Comparison of ENCODE assay signal across 7 cellular contexts in the genomic region with DNA sequence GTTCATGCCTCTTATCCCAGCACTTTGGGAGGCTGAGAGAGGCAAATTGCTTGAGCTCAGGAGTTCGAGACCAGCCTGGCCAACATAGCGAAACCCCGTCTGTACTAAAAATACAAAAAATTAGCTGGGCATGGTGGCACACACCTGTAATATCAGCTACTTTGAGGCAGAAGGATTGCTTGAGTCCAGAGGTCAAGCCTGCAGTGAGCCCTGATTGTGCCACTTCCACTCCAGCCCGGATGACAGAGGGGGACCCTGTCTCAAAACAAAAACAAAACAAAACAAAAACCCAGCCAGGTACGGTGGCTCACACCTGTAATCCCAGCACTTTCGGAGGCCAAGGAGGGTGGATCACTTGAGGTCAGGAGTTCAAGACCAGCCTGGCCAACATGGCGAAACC. TPM values are rescaled to one million over a fixed set of nuclear protein-coding genes. Genes with fewer than 3 reads are reported as not detected.
DNase-seq lines count a peak whose midpoint lies in the region; ATAC-seq and TF ChIP-seq lines count a peak whose summit lies in the region.
"Not testable (repeated sequence)": the region's sequence is repeated elsewhere in the genome, so short reads cannot be mapped to it uniquely, and the experiment has no call there.

No MANE protein-coding gene starts in this region.

- H2AFZ ChIP-seq in ACC112 (ENCODE audit: low read length, unreplicated experiment), result not testable (repeated sequence)

- H3K27me3 ChIP-seq in ACC112 (ENCODE audit: insufficient read depth, low read length); left ventricle myocardium inferior (ENCODE audit: low read depth); left lung; muscle layer of duodenum (ENCODE audit: low read depth, low read length); subcutaneous abdominal adipose tissue (ENCODE audit: control insufficient read depth in 5 of 5, insufficient read depth in 4 of 5, low read length in 5 of 5): not testable (repeated sequence)

- not testable (repeated sequence) for TF ChIP-seq CTCF in coronary artery (IDR thresholded peaks at IDR 0.05); left ventricle myocardium inferior (IDR thresholded peaks at IDR 0.05; ENCODE audit: borderline replicate concordance); left lung (IDR thresholded peaks at IDR 0.05)

- peaks cover 45% of the 10 kb centered on the region for H3K4me1 ChIP-seq in ACC112 (ENCODE audit: control insufficient read depth, insufficient read depth, low read length, unreplicated experiment)
- H3K4me1 ChIP-seq in left ventricle myocardium inferior, result peaks cover 99% of the 10 kb centered on the region
- peaks cover 29 to 79% of the 10 kb centered on the region in 2 donors for H3K4me1 ChIP-seq in left lung
- peaks cover 10 to 46% of the 10 kb centered on the region in 2 donors for H3K4me1 ChIP-seq in muscle layer of duodenum (ENCODE audit: control insufficient read depth in 1 of 2, insufficient read depth in 2 of 2, low read length in 2 of 2)
- peaks cover 12 to 95% (median 92%) of the 10 kb centered on the region in 5 donors for H3K4me1 ChIP-seq in subcutaneous abdominal adipose tissue (ENCODE audit: control insufficient read depth in 5 of 5, insufficient read depth in 5 of 5, low read length in 5 of 5)

- H3K9me3 ChIP-seq in left ventricle myocardium inferior (replicated peaks); left lung; muscle layer of duodenum (ENCODE audit: control insufficient read depth in 1 of 2, low read length in 2 of 2); subcutaneous abdominal adipose tissue (ENCODE audit: control insufficient read depth in 5 of 5, low read length in 5 of 5): not testable (repeated sequence)

- H3K4me3 ChIP-seq in ACC112 (ENCODE audit: low read depth, low read length); coronary artery; left ventricle myocardium inferior; left lung; muscle layer of duodenum (ENCODE audit: low read depth in 1 of 2, low read length in 2 of 2); subcutaneous abdominal adipose tissue (ENCODE audit: low read depth in 1 of 5, low read length in 5 of 5): not testable (repeated sequence)

- not testable (repeated sequence) for H3K36me3 ChIP-seq in ACC112 (ENCODE audit: insufficient read depth, low read length); muscle layer of duodenum (ENCODE audit: control insufficient read depth in 1 of 2, insufficient read depth in 2 of 2, low read length in 2 of 2); subcutaneous abdominal adipose tissue (ENCODE audit: control insufficient read depth in 5 of 5, insufficient read depth in 5 of 5, low read length in 5 of 5)
- H3K36me3 ChIP-seq in left ventricle myocardium inferior (peaks cover 28% of the 10 kb centered on the region), left lung (peaks cover 0 to 13% of the 10 kb centered on the region in 2 donors)

- peak; percentile 16 for DNase-seq in activated CD8-positive, alpha-beta memory T cell treated with anti-CD3 and anti-CD28 coated beads, Interleukin-2, amount 10 ng/mL, durations not matched to agents 7 days and 5 days
- not testable (repeated sequence) for DNase-seq in coronary artery (ENCODE audit: low spot score); left ventricle myocardium inferior; left lung

- CTCF ChIA-PET in activated CD8-positive, alpha-beta memory T cell treated with anti-CD3 and anti-CD28 coated beads, Interleukin-2, amount 10 ng/mL, durations not matched to agents 7 days and 5 days (lab: Charles Lee), result interaction anchor here (1.0 kb wide), 1 partner anchor 10 kb away, joined by 3 read pairs; no protein-coding TSS in a partner anchor

- H3K27ac ChIP-seq in ACC112 (ENCODE audit: low read depth, low read length), result peak overlapping the region; percentile 81
- H3K27ac ChIP-seq in coronary artery, result peak overlapping the region; percentile 60 to 81
- peak overlapping the region; percentile 53 for H3K27ac ChIP-seq in left ventricle myocardium inferior (replicated peaks)
- peak overlapping the region; percentile 30 to 64 for H3K27ac ChIP-seq in left lung
- peak overlapping the region; percentile 60 for H3K27ac ChIP-seq in muscle layer of duodenum (ENCODE audit: low read length)
- peak overlapping the region; percentile 99 for H3K27ac ChIP-seq in subcutaneous abdominal adipose tissue (ENCODE audit: low read depth, low read length)

- H3K36me3 Mint-ChIP-seq in activated CD8-positive, alpha-beta memory T cell treated with anti-CD3 and anti-CD28 coated beads, Interleukin-2, amount 10 ng/mL, durations not matched to agents 7 days and 5 days, result not testable (repeated sequence)

- peak overlapping the region; percentile 40 to 83 (median 71) for H3K9ac ChIP-seq in subcutaneous abdominal adipose tissue (ENCODE audit: low read length in 5 of 5)

- intact Hi-C loops in left ventricle myocardium inferior (cut with micrococcal nuclease); left lung (cut with DNase I): not testable (repeated sequence)

- ATAC-seq in activated CD8-positive, alpha-beta memory T cell treated with anti-CD3 and anti-CD28 coated beads, Interleukin-2, amount 10 ng/mL, durations not matched to agents 7 days and 5 days; left lung: not testable (repeated sequence)

- H3K4me3 Mint-ChIP-seq in activated CD8-positive, alpha-beta memory T cell treated with anti-CD3 and anti-CD28 coated beads, Interleukin-2, amount 10 ng/mL, durations not matched to agents 7 days and 5 days, result not testable (repeated sequence)

- H3K27ac Mint-ChIP-seq in activated CD8-positive, alpha-beta memory T cell treated with anti-CD3 and anti-CD28 coated beads, Interleukin-2, amount 10 ng/mL, durations not matched to agents 7 days and 5 days, result not testable (repeated sequence)

- H3K9me3 Mint-ChIP-seq in activated CD8-positive, alpha-beta memory T cell treated with anti-CD3 and anti-CD28 coated beads, Interleukin-2, amount 10 ng/mL, durations not matched to agents 7 days and 5 days (ENCODE audit: low read depth), result not testable (repeated sequence)

- H3K27me3 Mint-ChIP-seq in activated CD8-positive, alpha-beta memory T cell treated with anti-CD3 and anti-CD28 coated beads, Interleukin-2, amount 10 ng/mL, durations not matched to agents 7 days and 5 days, result not testable (repeated sequence)

- H3K4me1 Mint-ChIP-seq in activated CD8-positive, alpha-beta memory T cell treated with anti-CD3 and anti-CD28 coated beads, Interleukin-2, amount 10 ng/mL, durations not matched to agents 7 days and 5 days, result peaks cover 44% of the 10 kb centered on the region

- peaks cover 49% of the 10 kb centered on the region for H3K79me2 ChIP-seq in ACC112 (ENCODE audit: control insufficient read depth, insufficient read depth, low read length, unreplicated experiment)

RNA-seq across cellular contexts. Expression of a gene that starts 7.2 kb away (rescaled TPM):
- total RNA-seq in activated CD8-positive, alpha-beta memory T cell treated with anti-CD3 and anti-CD28 coated beads, Interleukin-2, amount 10 ng/mL, durations not matched to agents 7 days and 5 days, result 10 to 100 TPM; 53.7 to 58.4 TPM
- total RNA-seq in left ventricle myocardium inferior, result 718 TPM
- total RNA-seq in left lung, result 100 to 1,000 TPM; 213 to 217 TPM

Comparison
In these comparisons a context has a peak if more than half of its experiments do, and no peak if none do; other contexts are left out.
1. H3K27ac ChIP-seq: peak in every context shown above with its lines; median percentile 99 in subcutaneous abdominal adipose tissue; 81 in ACC112; 70 in coronary artery; 60 in muscle layer of duodenum; 53 in left ventricle myocardium inferior; 47 in left lung.